11 cellular contexts compared by ENCODE assay signal in the genomic region with DNA sequence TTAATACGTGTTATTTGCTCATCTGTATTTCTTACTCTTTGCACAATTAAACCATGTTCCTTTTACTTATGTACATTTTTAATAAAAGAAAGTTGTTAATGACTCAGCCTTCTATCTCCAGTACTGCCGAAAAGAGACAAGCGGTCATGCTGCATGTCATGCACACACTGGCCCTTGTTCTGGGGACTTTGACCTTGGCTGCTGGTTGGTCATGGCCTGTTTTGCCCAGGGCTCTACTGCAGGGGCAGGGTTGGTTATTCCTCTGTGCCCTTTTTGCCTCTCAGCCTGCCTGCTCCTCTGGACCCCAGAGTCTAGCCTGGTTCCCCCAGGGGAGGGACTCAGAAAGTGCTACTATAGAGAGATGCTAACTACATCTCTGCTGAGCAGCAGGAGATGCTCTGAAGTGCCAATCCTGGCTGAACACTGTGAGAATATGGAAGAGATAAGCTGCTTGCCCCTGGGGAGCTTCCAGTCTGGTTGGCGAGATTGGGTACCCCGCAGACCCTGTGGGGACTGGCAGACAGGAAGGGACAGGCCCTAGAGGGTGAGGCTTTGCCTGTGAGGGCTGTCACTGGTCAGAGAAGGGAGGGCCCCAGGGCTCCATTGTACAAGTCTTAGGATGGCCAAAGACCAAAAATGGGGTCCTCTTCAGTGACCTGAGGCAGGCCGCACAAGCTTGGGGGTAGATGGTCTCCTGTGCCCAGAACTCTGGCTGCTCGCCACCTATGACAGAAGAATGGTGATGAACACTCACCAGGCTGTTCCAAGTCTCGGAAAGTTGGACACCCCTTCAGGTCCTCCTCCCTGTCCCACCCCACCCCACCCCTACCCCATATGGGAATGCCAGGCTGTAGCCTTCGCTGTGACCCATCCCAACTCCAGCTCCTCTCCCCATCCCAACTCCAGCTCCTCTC. TPM values are rescaled to one million over a fixed set of nuclear protein-coding genes. Genes with fewer than 3 reads are reported as not detected.
DNase-seq lines count a peak whose midpoint lies in the region; ATAC-seq and TF ChIP-seq lines count a peak whose summit lies in the region.
"Had no signal": no experiment of that assay in that cellular context is flagged by ENCODE, and none has a peak within 500 bp of the region (broad histone marks: within the 10 kb centered on the region; RNA-seq: fewer than 3 reads in every experiment).

No MANE protein-coding gene starts in this region.

- no peak for ATAC-seq in activated CD8-positive, alpha-beta memory T cell treated with anti-CD3 and anti-CD28 coated beads, Interleukin-2, amount 10 ng/mL, durations not matched to agents 7 days and 5 days
- no peak for ATAC-seq in activated naive CD8-positive, alpha-beta T cell treated with anti-CD3 and anti-CD28 coated beads, Interleukin-2, amount 50 U/mL, for 24 hours
- ATAC-seq in right lobe of liver = peak; percentile 83 to 88 (median 87)

- no peak for TF ChIP-seq CTCF in right lobe of liver (IDR thresholded peaks at IDR 0.05)

- no peak for TF ChIP-seq POLR2A in right lobe of liver (IDR thresholded peaks at IDR 0.05)

- H3K27me3 ChIP-seq in right lobe of liver (no peaks in the 10 kb centered on the region), subcutaneous abdominal adipose tissue (ENCODE audit: control insufficient read depth in 5 of 5, insufficient read depth in 4 of 5, low read length in 5 of 5) (no peaks in the 10 kb centered on the region)
- H3K27me3 ChIP-seq: vagina had no signal

- peaks cover 90% of the 10 kb centered on the region for H3K4me1 Mint-ChIP-seq in activated CD8-positive, alpha-beta memory T cell treated with anti-CD3 and anti-CD28 coated beads, Interleukin-2, amount 10 ng/mL, durations not matched to agents 7 days and 5 days
- peaks cover 83% of the 10 kb centered on the region for H3K4me1 Mint-ChIP-seq in activated naive CD8-positive, alpha-beta T cell treated with anti-CD3 and anti-CD28 coated beads, Interleukin-2, amount 50 U/mL, for 24 hours

- H3K9me3 Mint-ChIP-seq in activated CD8-positive, alpha-beta memory T cell treated with anti-CD3 and anti-CD28 coated beads, Interleukin-2, amount 10 ng/mL, durations not matched to agents 7 days and 5 days (ENCODE audit: low read depth) = no peaks in the 10 kb centered on the region
- no peaks in the 10 kb centered on the region for H3K9me3 Mint-ChIP-seq in activated naive CD8-positive, alpha-beta T cell treated with anti-CD3 and anti-CD28 coated beads, Interleukin-2, amount 50 U/mL, for 24 hours
- H3K9me3 Mint-ChIP-seq: GM23338 had no signal

- no peaks in the 10 kb centered on the region for H3K36me3 ChIP-seq in right lobe of liver
- peaks cover 0 to 6% (median 3%) of the 10 kb centered on the region in 5 donors for H3K36me3 ChIP-seq in subcutaneous abdominal adipose tissue (ENCODE audit: control insufficient read depth in 5 of 5, insufficient read depth in 5 of 5, low read length in 5 of 5)
- H3K36me3 ChIP-seq: vagina had no signal

- H3K27ac ChIP-seq in right lobe of liver = peak overlapping the region; percentile 57 to 81 (median 74)
- peak overlapping the region; percentile 64 for H3K27ac ChIP-seq in subcutaneous abdominal adipose tissue (ENCODE audit: low read depth, low read length)

- intact Hi-C loops in right lobe of liver (cut with DNase I) = no loop called here

- CTCF ChIA-PET in activated CD8-positive, alpha-beta memory T cell treated with anti-CD3 and anti-CD28 coated beads, Interleukin-2, amount 10 ng/mL, durations not matched to agents 7 days and 5 days (lab: Charles Lee) = interaction anchor here (1.8 to 7.1 kb wide), 4 partner anchors 11 to 90 kb away, joined by 4 to 57 read pairs (median 46); partner anchors contain the start of gene IRF1

- no peaks in the 10 kb centered on the region for H3K9me3 ChIP-seq in right lobe of liver
- no peaks in the 10 kb centered on the region for H3K9me3 ChIP-seq in subcutaneous abdominal adipose tissue (ENCODE audit: control insufficient read depth in 5 of 5, low read length in 5 of 5)
- H3K9me3 ChIP-seq: vagina had no signal

- 36% methylated on average over 3 of the region's 9 CpGs for WGBS in right lobe of liver (ENCODE audit: insufficient coverage, low coverage, low lambda C conversion rate, missing lambda C conversion rate)

- peaks cover 0 to 31% (median 15%) of the 10 kb centered on the region in 4 donors for H3K4me1 ChIP-seq in right lobe of liver
- peaks cover 5 to 62% (median 49%) of the 10 kb centered on the region in 5 donors for H3K4me1 ChIP-seq in subcutaneous abdominal adipose tissue (ENCODE audit: control insufficient read depth in 5 of 5, insufficient read depth in 5 of 5, low read length in 5 of 5)

- no peak overlapping the region for H3K4me3 Mint-ChIP-seq in activated CD8-positive, alpha-beta memory T cell treated with anti-CD3 and anti-CD28 coated beads, Interleukin-2, amount 10 ng/mL, durations not matched to agents 7 days and 5 days
- H3K4me3 Mint-ChIP-seq in activated naive CD8-positive, alpha-beta T cell treated with anti-CD3 and anti-CD28 coated beads, Interleukin-2, amount 50 U/mL, for 24 hours = no peak overlapping the region
- H3K4me3 Mint-ChIP-seq: GM23338 had no signal

- DNase-seq in activated CD8-positive, alpha-beta memory T cell treated with anti-CD3 and anti-CD28 coated beads, Interleukin-2, amount 10 ng/mL, durations not matched to agents 7 days and 5 days = no peak
- no peak for DNase-seq in activated CD8-positive, alpha-beta memory T cell treated with anti-CD3 and anti-CD28 coated beads, Interleukin-2, amount 50 U/mL, for 4 hours
- no peak for DNase-seq in activated naive CD8-positive, alpha-beta T cell treated with anti-CD3 and anti-CD28 coated beads, Interleukin-2, amount 50 U/mL, for 24 hours
- DNase-seq in right lobe of liver (peak; percentile 71 to 89 (median 84)), amniotic stem cell (lab: John Stamatoyannopoulos, UW) (no peak), NCI-H1105 treated with DMSO at 0.1 percent for 48 hours (lab: John Stamatoyannopoulos, UW) (no peak), NCI-H510A (lab: John Stamatoyannopoulos, UW) (no peak)
- DNase-seq: IMR-90 had no signal

- H3K36me3 Mint-ChIP-seq in activated CD8-positive, alpha-beta memory T cell treated with anti-CD3 and anti-CD28 coated beads, Interleukin-2, amount 10 ng/mL, durations not matched to agents 7 days and 5 days = peaks cover 18% of the 10 kb centered on the region
- H3K36me3 Mint-ChIP-seq in activated naive CD8-positive, alpha-beta T cell treated with anti-CD3 and anti-CD28 coated beads, Interleukin-2, amount 50 U/mL, for 24 hours (ENCODE audit: low read depth) = peaks cover under 1% of the 10 kb centered on the region

- H3K27ac Mint-ChIP-seq in activated CD8-positive, alpha-beta memory T cell treated with anti-CD3 and anti-CD28 coated beads, Interleukin-2, amount 10 ng/mL, durations not matched to agents 7 days and 5 days = peak overlapping the region; percentile 73
- H3K27ac Mint-ChIP-seq in activated naive CD8-positive, alpha-beta T cell treated with anti-CD3 and anti-CD28 coated beads, Interleukin-2, amount 50 U/mL, for 24 hours = peak overlapping the region; percentile 35
- H3K27ac Mint-ChIP-seq: GM23338 had no signal

- H3K27me3 Mint-ChIP-seq in activated CD8-positive, alpha-beta memory T cell treated with anti-CD3 and anti-CD28 coated beads, Interleukin-2, amount 10 ng/mL, durations not matched to agents 7 days and 5 days = no peaks in the 10 kb centered on the region
- no peaks in the 10 kb centered on the region for H3K27me3 Mint-ChIP-seq in activated naive CD8-positive, alpha-beta T cell treated with anti-CD3 and anti-CD28 coated beads, Interleukin-2, amount 50 U/mL, for 24 hours

- no peak overlapping the region for H3K4me3 ChIP-seq in right lobe of liver
- no peak overlapping the region for H3K4me3 ChIP-seq in subcutaneous abdominal adipose tissue (ENCODE audit: low read depth in 1 of 5, low read length in 5 of 5)
- H3K4me3 ChIP-seq: GM23338, vagina had no signal

- H3K9ac ChIP-seq in subcutaneous abdominal adipose tissue (ENCODE audit: low read length in 5 of 5) = no peak overlapping the region

RNA-seq across cellular contexts. Expression of gene IRF1, which starts 14.4 kb away (rescaled TPM):
- 100 to 1,000 TPM; 205 to 223 TPM for total RNA-seq in activated CD8-positive, alpha-beta memory T cell treated with anti-CD3 and anti-CD28 coated beads, Interleukin-2, amount 10 ng/mL, durations not matched to agents 7 days and 5 days
- total RNA-seq in right lobe of liver = 10 to 100 TPM; 23.9 to 38.3 (median 30.2) TPM

Comparison
In these comparisons a context has a peak if more than half of its experiments do, and no peak if none do; other contexts are left out.
1. ATAC-seq: peak in right lobe of liver (4 of 4); none in activated CD8-positive, alpha-beta memory T cell treated with anti-CD3 and anti-CD28 coated beads, Interleukin-2, amount 10 ng/mL, durations not matched to agents 7 days and 5 days (single experiment) and activated naive CD8-positive, alpha-beta T cell treated with anti-CD3 and anti-CD28 coated beads, Interleukin-2, amount 50 U/mL, for 24 hours (single experiment).
2. DNase-seq: peak in right lobe of liver (3 of 3); none in activated CD8-positive, alpha-beta memory T cell treated with anti-CD3 and anti-CD28 coated beads, Interleukin-2, amount 10 ng/mL, durations not matched to agents 7 days and 5 days (single experiment), activated CD8-positive, alpha-beta memory T cell treated with anti-CD3 and anti-CD28 coated beads, Interleukin-2, amount 50 U/mL, for 4 hours (single experiment), activated naive CD8-positive, alpha-beta T cell treated with anti-CD3 and anti-CD28 coated beads, Interleukin-2, amount 50 U/mL, for 24 hours (single experiment), amniotic stem cell (single experiment), NCI-H1105 treated with DMSO at 0.1 percent for 48 hours (single experiment) and NCI-H510A (single experiment).
3. RNA of gene IRF1, which starts 14.4 kb away (total RNA-seq): 205 to 223 TPM in activated CD8-positive, alpha-beta memory T cell treated with anti-CD3 and anti-CD28 coated beads, Interleukin-2, amount 10 ng/mL, durations not matched to agents 7 days and 5 days; 23.9 to 38.3 TPM in right lobe of liver; every median in the first group is over 4 times any median in the second.